ENCODE assay signal across 9 cellular contexts in genomic region chr22:39314251-39314971, GRCh38. TPM values are rescaled to one million over a fixed set of nuclear protein-coding genes. Genes with fewer than 3 reads are reported as not detected.
DNase-seq lines count a peak whose midpoint lies in the region; TF ChIP-seq lines count a peak whose summit lies in the region.
"Had no signal": no experiment of that assay in that cellular context is flagged by ENCODE, and none has a peak within 500 bp of the region (broad histone marks: within the 10 kb centered on the region; RNA-seq: fewer than 3 reads in every experiment).

No MANE protein-coding gene starts in this region.

- peaks cover 68% of the 10 kb centered on the region for H3K4me1 ChIP-seq in OCI-LY7 (ENCODE audit: insufficient read depth, low read length, poor library complexity, severe bottlenecking)

- H3K4me3 ChIP-seq in GM12865 (ENCODE audit: low read depth, low read length) = no peak overlapping the region
- peak overlapping the region; percentile 13 for H3K4me3 ChIP-seq in OCI-LY7 (ENCODE audit: low read depth, low read length, poor library complexity, severe bottlenecking)
- H3K4me3 ChIP-seq in choroid plexus epithelial cell (ENCODE audit: low read depth, low read length) = no peak overlapping the region
- H3K4me3 ChIP-seq in retinal pigment epithelial cell (ENCODE audit: low read length) = no peak overlapping the region

- peaks cover 54% of the 10 kb centered on the region for H3K79me2 ChIP-seq in OCI-LY7 (ENCODE audit: insufficient read depth, low read depth, low read length)

- TF ChIP-seq CTCF in GM12865 (IDR thresholded peaks at IDR 0.05; ENCODE audit: insufficient read depth, low read depth, low read length, missing control alignments) (no peak), OCI-LY7 (conservative IDR thresholded peaks at IDR 0.05; ENCODE audit: low read length) (0 out of 2 replicates have a peak, but pooled peaks have one; percentile 30), choroid plexus epithelial cell (conservative IDR thresholded peaks at IDR 0.05; ENCODE audit: low read depth, low read length) (peak; percentile 31), retinal pigment epithelial cell (conservative IDR thresholded peaks at IDR 0.05; ENCODE audit: low read depth, low read length) (peak; percentile 23)

- peaks cover 52% of the 10 kb centered on the region for H4K20me1 ChIP-seq in OCI-LY7 (ENCODE audit: insufficient read depth, low read length)

- intact Hi-C loops in OCI-LY7 (cut with micrococcal nuclease; ENCODE audit: unreplicated experiment) = no loop called here

- peak; percentile 40 for DNase-seq in GM12865 (ENCODE audit: low read depth)
- no peak for DNase-seq in OCI-LY7 (ENCODE audit: low spot score)
- no peak for DNase-seq in choroid plexus epithelial cell (ENCODE audit: low read depth)
- DNase-seq in retinal pigment epithelial cell (ENCODE audit: low read depth) = no peak
- no peak for DNase-seq in NCI-H345 treated with DMSO at 0.1 percent for 48 hours (lab: John Stamatoyannopoulos, UW; ENCODE audit: unreplicated experiment)
- no peak for DNase-seq in activated naive CD4-positive, alpha-beta T cell treated with anti-CD3 and anti-CD28 coated beads, Interleukin-2, amount 50 U/mL, for 16 hours
- DNase-seq in cerebellum (ENCODE audit: low spot score) = no peak
- DNase-seq: anterior cingulate cortex had no signal

- no peaks in the 10 kb centered on the region for H3K9me3 ChIP-seq in OCI-LY7 (ENCODE audit: low read length)

- CTCF ChIA-PET in OCI-LY7 (lab: Charles Lee; ENCODE audit: unreplicated experiment) = no interaction called here

- peak overlapping the region; percentile 87 for H3K4me2 ChIP-seq in OCI-LY7 (ENCODE audit: low read length)

- H3K36me3 ChIP-seq in OCI-LY7 (ENCODE audit: insufficient read depth, low read length) = peaks cover 91% of the 10 kb centered on the region

- no peak overlapping the region for H3K27ac ChIP-seq in OCI-LY7 (ENCODE audit: low read depth, low read length, poor library complexity, severe bottlenecking)

- POLR2A ChIA-PET in OCI-LY7 (lab: Charles Lee) = no interaction called here

- no peaks in the 10 kb centered on the region for H3K9me2 ChIP-seq in OCI-LY7 (ENCODE audit: insufficient read depth, low read length)

- no peak overlapping the region for H2AFZ ChIP-seq in OCI-LY7 (ENCODE audit: low read length)

- BruUV-seq in OCI-LY7 (replicated peaks; lab: Mats Ljungman, UMichigan) = no TSS peak

RNA-seq across cellular contexts. Expression of gene RPL3, which starts 5.0 kb away (rescaled TPM):
- total RNA-seq in OCI-LY7 (2014; rRNA removed; shearing (Covaris generic)) = 2,313 and 2,662 TPM in 2 replicates
- total RNA-seq in OCI-LY7 (2022) (2,385 and 2,457 TPM in 2 replicates), cerebellum (983 TPM)

RNA-seq across cellular contexts. Expression of gene SYNGR1, which starts 35.4 kb away (rescaled TPM):
- total RNA-seq in OCI-LY7 (2014; rRNA removed; shearing (Covaris generic)) = 9.0 and 10.2 TPM in 2 replicates
- total RNA-seq in OCI-LY7 (2022) = 22.5 and 23.3 TPM in 2 replicates
- 56.1 TPM for total RNA-seq in cerebellum
- total RNA-seq: T-helper 1 cell treated with Interleukin-12 subunit alpha and Interleukin-12 subunit beta and Interleukin-4 antibody, amounts not matched to agents 30 ng/mL and 1 ng/mL, for 36 hours had no signal
